Comparison of ENCODE assay signal across 14 cellular contexts in genomic region chr17:65009848-65010247, GRCh38.
"Had no signal": no experiment of that assay in that cellular context is flagged by ENCODE, and none has a peak within 500 bp of the region (broad histone marks: within the 10 kb centered on the region; RNA-seq: fewer than 3 reads in every experiment).

No MANE protein-coding gene starts in this region.

- H3K27ac ChIP-seq: colonic mucosa, parathyroid adenoma, skin epidermis had no signal

- H3K4me3 ChIP-seq: colonic mucosa, gastroesophageal sphincter, left lung, skin epidermis, stomach had no signal

- H3K4me1 ChIP-seq: colonic mucosa, parathyroid adenoma had no signal

- H3K36me3 ChIP-seq: colonic mucosa had no signal

- DNase-seq: activated CD4-positive, alpha-beta T cell treated with anti-CD3 and anti-CD28 coated beads for 1 hour; activated CD4-positive, alpha-beta T cell treated with anti-CD3 and anti-CD28 coated beads, Interleukin-2, amount 50 U/mL, for 48 hours; activated CD8-positive, alpha-beta memory T cell treated with anti-CD3 and anti-CD28 coated beads, Interleukin-2, amount 50 U/mL, for 4 hours; activated naive CD4-positive, alpha-beta T cell treated with Interleukin-2 at 50 U/mL for 16 hours; colonic mucosa; effector CD4-positive, alpha-beta T cell; left lung; mesenchymal stem cell; stimulated activated CD4-positive, alpha-beta T cell treated with anti-CD3 and anti-CD28 coated beads, Interleukin-4, amount 100 ng/mL, for 4 hours; stomach had no signal

- ATAC-seq: gastroesophageal sphincter, left lung had no signal

- H3K9ac ChIP-seq: parathyroid adenoma had no signal

- H2AFZ ChIP-seq: parathyroid adenoma had no signal

- H3K9me3 ChIP-seq: colonic mucosa, gastroesophageal sphincter, left lung, stomach had no signal

- H3K27ac Mint-ChIP-seq: activated T-helper 1 cell treated with anti-CD3 and anti-CD28 coated beads, Interleukin-12 subunit alpha, Interleukin-12 subunit beta, Interleukin-2, Interleukin-4 antibody, amounts not matched to agents 30 ng/mL and 10 ng/mL and 1 ng/mL, durations not matched to agents 14 hours and 24 hours and 36 hours had no signal

- H3K27me3 ChIP-seq: colonic mucosa, gastroesophageal sphincter, left lung, stomach had no signal

- H3K9me3 Mint-ChIP-seq: activated T-helper 1 cell treated with anti-CD3 and anti-CD28 coated beads, Interleukin-12 subunit alpha, Interleukin-12 subunit beta, Interleukin-2, Interleukin-4 antibody, amounts not matched to agents 30 ng/mL and 10 ng/mL and 1 ng/mL, durations not matched to agents 14 hours and 24 hours and 36 hours had no signal

- H3K4me3 Mint-ChIP-seq: activated T-helper 1 cell treated with anti-CD3 and anti-CD28 coated beads, Interleukin-12 subunit alpha, Interleukin-12 subunit beta, Interleukin-2, Interleukin-4 antibody, amounts not matched to agents 30 ng/mL and 10 ng/mL and 1 ng/mL, durations not matched to agents 14 hours and 24 hours and 36 hours had no signal
